ENCODE assay signal across 13 cellular contexts in the genomic region with DNA sequence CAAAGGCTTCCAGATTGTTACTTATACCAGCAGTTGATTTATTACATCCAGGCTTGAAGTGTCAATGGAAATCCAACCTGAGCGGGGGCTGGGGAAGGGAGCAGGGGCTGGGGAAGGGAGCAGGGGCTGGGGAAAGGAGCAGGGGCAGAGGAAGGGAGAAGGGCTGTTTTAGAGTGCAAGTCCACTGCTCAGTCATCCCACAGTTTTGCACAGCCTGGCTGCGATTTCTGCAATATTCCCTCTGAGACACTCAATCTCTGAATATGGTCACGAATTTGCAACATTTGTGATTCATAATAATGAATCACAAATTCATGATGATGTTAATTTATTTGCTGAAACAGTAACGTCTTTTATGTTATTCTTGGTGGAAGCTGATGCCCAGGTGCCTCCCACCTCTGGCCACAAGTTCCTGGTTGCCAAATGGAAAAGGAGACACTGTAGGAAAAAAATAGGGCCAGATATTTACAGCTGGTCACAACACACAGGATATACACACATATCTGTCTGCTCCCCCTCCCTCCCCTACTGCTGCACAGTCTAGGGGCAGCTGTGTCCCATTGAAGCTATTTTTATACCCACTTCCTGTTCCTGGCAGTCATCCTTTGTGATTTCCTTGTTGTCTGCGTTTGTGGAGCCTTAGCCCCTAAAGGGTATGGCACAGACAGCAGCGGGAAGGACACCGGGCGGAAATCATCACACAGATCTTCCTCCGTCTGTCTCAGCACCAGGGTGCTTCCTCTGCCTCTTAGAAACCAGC.
A peak's percentile ranks its signal among the peaks of the same experiment; 100 is the strongest.
DNase-seq lines count a peak whose midpoint lies in the region; ATAC-seq and TF ChIP-seq lines count a peak whose summit lies in the region.
"Had no signal": no experiment of that assay in that cellular context is flagged by ENCODE, and none has a peak within 500 bp of the region (broad histone marks: within the 10 kb centered on the region; RNA-seq: fewer than 3 reads in every experiment).

No MANE protein-coding gene starts in this region.

- H3K9me3 ChIP-seq in left lung (no peaks in the 10 kb centered on the region), ascending aorta (no peaks in the 10 kb centered on the region)
- H3K9me3 ChIP-seq: thoracic aorta had no signal

- H3K27ac ChIP-seq in left lung (no peak overlapping the region), ascending aorta (no peak overlapping the region)
- H3K27ac ChIP-seq: brain microvascular endothelial cell, thoracic aorta had no signal

- H3K4me1 ChIP-seq in left lung (peaks cover 9 to 10% of the 10 kb centered on the region in 2 donors), ascending aorta (peaks cover 3 to 19% of the 10 kb centered on the region in 2 donors)

- no peak overlapping the region for H3K4me3 Mint-ChIP-seq in activated CD8-positive, alpha-beta T cell treated with anti-CD3 and anti-CD28 coated beads, Interleukin-2, amount 10 ng/mL, durations not matched to agents 7 days and 5 days
- H3K4me3 Mint-ChIP-seq: CD4-positive, alpha-beta memory T cell had no signal

- peaks cover 17% of the 10 kb centered on the region for H3K27me3 Mint-ChIP-seq in activated CD8-positive, alpha-beta T cell treated with anti-CD3 and anti-CD28 coated beads, Interleukin-2, amount 10 ng/mL, durations not matched to agents 7 days and 5 days (ENCODE audit: low read depth)

- CTCF ChIA-PET in activated CD8-positive, alpha-beta T cell treated with anti-CD3 and anti-CD28 coated beads, Interleukin-2, amount 10 ng/mL, durations not matched to agents 7 days and 5 days (lab: Charles Lee): interaction anchor here (0.9 to 12.3 kb wide), 3 partner anchors 170 to 332 kb away, joined by 3 to 106 read pairs (median 3); a partner anchor contains a TSS

- peaks cover 18% of the 10 kb centered on the region for H3K4me1 Mint-ChIP-seq in activated CD8-positive, alpha-beta T cell treated with anti-CD3 and anti-CD28 coated beads, Interleukin-2, amount 10 ng/mL, durations not matched to agents 7 days and 5 days (ENCODE audit: low read depth)

- no peak overlapping the region for H3K27ac Mint-ChIP-seq in activated CD8-positive, alpha-beta T cell treated with anti-CD3 and anti-CD28 coated beads, Interleukin-2, amount 10 ng/mL, durations not matched to agents 7 days and 5 days
- H3K27ac Mint-ChIP-seq: CD4-positive, alpha-beta memory T cell had no signal

- H3K9me3 Mint-ChIP-seq in activated CD8-positive, alpha-beta T cell treated with anti-CD3 and anti-CD28 coated beads, Interleukin-2, amount 10 ng/mL, durations not matched to agents 7 days and 5 days (ENCODE audit: insufficient read depth): no peaks in the 10 kb centered on the region
- H3K9me3 Mint-ChIP-seq: CD4-positive, alpha-beta memory T cell had no signal

- H3K4me3 ChIP-seq in Jurkat, Clone E6-1 (ENCODE audit: low read length): no peak overlapping the region
- H3K4me3 ChIP-seq in left lung (no peak overlapping the region), ascending aorta (no peak overlapping the region)
- H3K4me3 ChIP-seq: thoracic aorta had no signal

- intact Hi-C loops in left lung (cut with DNase I) (loop anchor here in 1 of 2 donors (10.0 kb wide), 1 partner anchor 165 kb away; no protein-coding TSS in a partner anchor), ascending aorta (cut with DNase I) (no loop called here)

- TF ChIP-seq CTCF in left lung (IDR thresholded peaks at IDR 0.05): no peak
- no peak for TF ChIP-seq CTCF in ascending aorta (IDR thresholded peaks at IDR 0.05)

- POLR2A ChIA-PET in activated CD8-positive, alpha-beta T cell treated with anti-CD3 and anti-CD28 coated beads, Interleukin-2, amount 10 ng/mL, durations not matched to agents 7 days and 5 days (lab: Charles Lee): no interaction called here

- no peaks in the 10 kb centered on the region for H3K27me3 ChIP-seq in left lung
- H3K27me3 ChIP-seq in ascending aorta: no peaks in the 10 kb centered on the region
- H3K27me3 ChIP-seq: brain microvascular endothelial cell had no signal

- H3K36me3 ChIP-seq in left lung (no peaks in the 10 kb centered on the region), ascending aorta (no peaks in the 10 kb centered on the region)
- H3K36me3 ChIP-seq: brain microvascular endothelial cell, thoracic aorta had no signal

- peak; percentile 42 for ATAC-seq in activated CD8-positive, alpha-beta T cell treated with anti-CD3 and anti-CD28 coated beads, Interleukin-2, amount 10 ng/mL, durations not matched to agents 7 days and 5 days
- ATAC-seq in left lung (peak; percentile 31), GM19452 (IDR thresholded peaks at IDR 0.05; ENCODE audit: unreplicated experiment) (no peak)

- DNase-seq in AG08395 (ENCODE audit: low spot score): peak; percentile 59
- DNase-seq in Jurkat, Clone E6-1 (ENCODE audit: low read depth, low spot score): peak; percentile 67
- no peak for DNase-seq in activated CD8-positive, alpha-beta T cell treated with anti-CD3 and anti-CD28 coated beads, Interleukin-2, amount 10 ng/mL, durations not matched to agents 7 days and 5 days
- no peak for DNase-seq in left lung
- DNase-seq in ascending aorta (ENCODE audit: low spot score in 2 of 2): no peak
- no peak for DNase-seq in stimulated activated CD4-positive, alpha-beta T cell treated with anti-CD3 and anti-CD28 coated beads, Interleukin-2, amount 100 ng/mL, for 48 hours
- no peak for DNase-seq in GDM1 (lab: John Stamatoyannopoulos, UW)
- DNase-seq: brain microvascular endothelial cell; CD4-positive, alpha-beta memory T cell; NCI-H2171; SW 1271 had no signal

- H3K36me3 Mint-ChIP-seq in activated CD8-positive, alpha-beta T cell treated with anti-CD3 and anti-CD28 coated beads, Interleukin-2, amount 10 ng/mL, durations not matched to agents 7 days and 5 days (ENCODE audit: low read depth): no peaks in the 10 kb centered on the region
- H3K36me3 Mint-ChIP-seq: CD4-positive, alpha-beta memory T cell had no signal

Comparison
In these comparisons a context has a peak if more than half of its experiments do, and no peak if none do; other contexts are left out.
1. DNase-seq: peak in AG08395 (single experiment) and Jurkat, Clone E6-1 (single experiment); none in activated CD8-positive, alpha-beta T cell treated with anti-CD3 and anti-CD28 coated beads, Interleukin-2, amount 10 ng/mL, durations not matched to agents 7 days and 5 days (single experiment), left lung (0 of 2), ascending aorta (0 of 2), stimulated activated CD4-positive, alpha-beta T cell treated with anti-CD3 and anti-CD28 coated beads, Interleukin-2, amount 100 ng/mL, for 48 hours (0 of 2) and GDM1 (single experiment).